Comparison of ENCODE assay signal across 11 cellular contexts in the genomic region with DNA sequence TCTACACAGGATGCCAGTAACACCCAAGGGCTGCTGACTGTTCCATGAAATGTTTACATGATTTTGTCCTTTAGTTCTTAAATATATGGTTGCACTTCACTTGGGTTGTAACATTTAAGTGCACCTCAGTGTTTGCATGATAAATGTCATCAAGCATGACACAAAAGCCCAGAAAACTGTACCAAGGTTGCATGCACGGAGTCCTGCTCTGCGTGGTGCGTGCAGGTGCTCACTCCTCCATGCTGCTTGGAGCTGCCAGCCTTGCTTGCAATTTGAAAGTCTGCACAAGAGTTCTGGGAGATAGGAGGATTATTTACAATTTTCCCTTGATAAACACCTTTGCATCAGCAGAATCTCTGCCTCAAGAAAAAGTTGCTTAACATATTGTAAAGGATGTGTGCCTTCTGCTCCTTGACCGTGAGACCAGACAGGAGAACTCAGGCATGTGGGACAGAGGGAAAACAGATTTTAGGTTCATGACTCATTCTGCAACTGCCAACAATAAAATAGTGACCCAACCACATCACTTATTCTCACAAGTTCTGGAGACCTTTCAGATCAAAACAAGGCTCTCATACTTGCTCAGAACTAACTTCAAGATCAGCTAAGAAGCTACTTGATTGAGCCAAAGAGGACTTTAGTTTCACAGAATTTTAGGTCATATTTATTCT. TPM values are rescaled to one million over a fixed set of nuclear protein-coding genes. Genes with fewer than 3 reads are reported as not detected.
DNase-seq lines count a peak whose midpoint lies in the region; ATAC-seq and TF ChIP-seq lines count a peak whose summit lies in the region.
"Had no signal": no experiment of that assay in that cellular context is flagged by ENCODE, and none has a peak within 500 bp of the region (broad histone marks: within the 10 kb centered on the region; RNA-seq: fewer than 3 reads in every experiment).

No MANE protein-coding gene starts in this region.

- H3K27ac ChIP-seq in PC-9, result peak overlapping the region; percentile 74
- H3K27ac ChIP-seq: suprapubic skin, VCaP had no signal

- ATAC-seq in HG02798 (IDR thresholded peaks at IDR 0.05; ENCODE audit: poor library complexity, unreplicated experiment) (peak; percentile 62), GM18517 (IDR thresholded peaks at IDR 0.05; ENCODE audit: unreplicated experiment) (no peak), HG03097 (IDR thresholded peaks at IDR 0.05; ENCODE audit: low FRiP score, unreplicated experiment) (no peak)

- intact Hi-C loops in PC-9 (cut with micrococcal nuclease; ENCODE audit: unreplicated experiment), result loop anchor here (1.0 kb wide), 1 partner anchor 80 kb away; no protein-coding TSS in a partner anchor

- H3K4me3 ChIP-seq in PC-9, result no peak overlapping the region
- H3K4me3 ChIP-seq: suprapubic skin had no signal

- H3F3A ChIP-seq in PC-9 (ENCODE audit: insufficient read depth, low read depth), result peaks cover 19% of the 10 kb centered on the region; the same call in 1 of the 2 replicates

- peak overlapping the region; percentile 41 for H3K4me2 ChIP-seq in PC-9

- H3K4me1 ChIP-seq in PC-9 (replicated peaks; ENCODE audit: insufficient read depth), result peaks cover 28% of the 10 kb centered on the region

- POLR2A ChIA-PET in PC-9 (lab: Charles Lee; ENCODE audit: unreplicated experiment), result interaction anchor here (0.7 kb wide), 1 partner anchor 12 kb away, joined by 6 read pairs; no protein-coding TSS in a partner anchor

- H3K79me2 ChIP-seq in PC-9 (ENCODE audit: low read depth), result no peaks in the 10 kb centered on the region

- DNase-seq in Daoy (ENCODE audit: low read depth), result peak; percentile 69
- DNase-seq in PC-9, result peak in 1 of 2 experiments; percentile 94
- peak; percentile 93 for DNase-seq in iris pigment epithelial cell (ENCODE audit: low read depth)
- no peak for DNase-seq in activated effector memory CD4-positive, alpha-beta T cell treated with Interleukin-2 at 50 U/mL for 16 hours
- DNase-seq in NCI-H446 treated with DMSO at 0.1 percent for 48 hours (lab: John Stamatoyannopoulos, UW), result no peak
- DNase-seq: nephron progenitor cell had no signal

- no peaks in the 10 kb centered on the region; the same call in 1 of the 2 replicates for H3K9me3 ChIP-seq in PC-9 (ENCODE audit: insufficient read depth, low read depth)
- H3K9me3 ChIP-seq: suprapubic skin had no signal

- H2AFZ ChIP-seq in PC-9, result no peak overlapping the region

- peaks cover 14% of the 10 kb centered on the region; the same call in 1 of the 2 replicates for H3K36me3 ChIP-seq in PC-9 (ENCODE audit: low read depth)
- H3K36me3 ChIP-seq: suprapubic skin had no signal

- H3K27me3 ChIP-seq in PC-9 (ENCODE audit: insufficient read depth, low read depth), result no peaks in the 10 kb centered on the region
- H3K27me3 ChIP-seq: suprapubic skin had no signal

- CTCF ChIA-PET in PC-9 (lab: Charles Lee), result no interaction called here

- H4K20me1 ChIP-seq in PC-9 (ENCODE audit: insufficient read depth), result no peaks in the 10 kb centered on the region

- H3K9me2 ChIP-seq in PC-9 (ENCODE audit: insufficient read depth), result no peaks in the 10 kb centered on the region

- BruUV-seq in PC-9 (replicated peaks; lab: Mats Ljungman, UMichigan), result no TSS peak

- no peak for TF ChIP-seq CTCF in PC-9 (conservative IDR thresholded peaks at IDR 0.05)

RNA-seq across cellular contexts. Expression of gene PLCXD2, which starts 49.0 kb away (rescaled TPM):
- total RNA-seq in Daoy (2014; rRNA removed; shearing (Covaris generic)), result 2.4 and 4.2 TPM in 2 replicates
- total RNA-seq in PC-9 (2021), result 14.5 and 16.3 TPM in 2 replicates

Comparison
In these comparisons a context has a peak if more than half of its experiments do, and no peak if none do; other contexts are left out.
1. DNase-seq: peak in Daoy (single experiment) and iris pigment epithelial cell (single experiment); none in activated effector memory CD4-positive, alpha-beta T cell treated with Interleukin-2 at 50 U/mL for 16 hours (single experiment) and NCI-H446 treated with DMSO at 0.1 percent for 48 hours (single experiment).